8 cellular contexts compared by ENCODE assay signal in the genomic region with DNA sequence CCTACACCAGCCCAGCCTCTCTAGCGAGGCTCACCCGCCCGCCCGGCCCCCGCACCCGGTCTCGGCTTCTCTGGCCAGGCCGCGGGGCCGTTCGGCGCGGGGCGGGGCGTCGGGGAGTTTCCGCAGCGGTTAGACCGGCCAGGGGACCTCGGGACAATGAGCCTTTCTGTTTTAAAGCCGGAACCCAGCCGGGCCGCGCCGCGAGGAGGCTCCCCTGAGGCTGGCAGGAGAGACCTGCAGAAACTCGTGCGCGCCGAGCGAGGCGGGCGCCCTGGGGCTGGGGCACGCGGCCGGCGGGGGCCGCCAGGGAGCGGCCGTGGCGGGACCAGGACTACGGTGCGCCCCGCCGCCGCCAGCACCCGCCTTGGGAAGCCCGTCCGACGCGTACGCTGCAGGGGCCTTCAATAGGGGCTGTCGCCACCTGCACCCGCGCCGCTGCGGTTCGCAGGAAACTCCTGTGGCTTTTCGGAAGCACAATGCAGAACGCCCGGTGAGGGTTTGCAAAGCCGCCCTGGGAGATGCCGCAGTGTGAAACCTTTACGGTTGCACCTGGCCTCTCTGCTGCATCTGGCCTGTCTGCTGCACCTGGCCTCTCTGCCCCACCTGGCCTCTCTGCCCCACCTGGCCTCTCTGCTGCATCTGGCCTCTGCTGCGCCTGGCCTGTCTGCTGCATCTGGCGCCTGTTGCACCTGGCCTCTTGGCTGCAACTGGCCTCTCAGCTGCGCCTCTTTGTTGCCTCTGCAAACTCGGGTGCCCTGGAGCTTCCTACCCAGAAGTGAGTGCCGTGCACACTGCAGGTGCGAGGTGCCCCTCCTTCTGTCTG.
DNase-seq lines count a peak whose midpoint lies in the region; ATAC-seq and TF ChIP-seq lines count a peak whose summit lies in the region.

No MANE protein-coding gene starts in this region.

- DNase-seq in AG09309 (ENCODE audit: low read depth) (no peak), NCI-H69 (lab: John Stamatoyannopoulos, UW) (peak; percentile 75), fibroblast of lung (ENCODE audit: low read depth in 2 of 2) (peak; percentile 15 to 37), natural killer cell (peak; percentile 53)
- DNase-seq in activated T-cell treated with anti-CD3 and anti-CD28 coated beads, Interleukin-2, amount 50 U/mL, for 1 hour: peak; percentile 69

- ATAC-seq in GM19023 (IDR thresholded peaks at IDR 0.05; ENCODE audit: unreplicated experiment) (peak; percentile 83), HG03159 (IDR thresholded peaks at IDR 0.05; ENCODE audit: unreplicated experiment) (peak; percentile 78), natural killer cell (peak; percentile 68 to 81 (median 77))

- no peaks in the 10 kb centered on the region for H4K20me1 ChIP-seq in fibroblast of lung (ENCODE audit: control insufficient read depth, extremely low read depth, insufficient read depth, low read length)

- peaks cover 0 to 8% of the 10 kb centered on the region in 2 donors for H3K27me3 Mint-ChIP-seq in natural killer cell (ENCODE audit: low read depth in 2 of 2)

- peak overlapping the region in 1 of 2 donors; percentile 75 for H3K27ac Mint-ChIP-seq in natural killer cell

- H3K9me3 Mint-ChIP-seq in natural killer cell: no peaks in the 10 kb centered on the region

- H3K36me3 Mint-ChIP-seq in natural killer cell: no peaks in the 10 kb centered on the region

- peaks cover 15 to 16% of the 10 kb centered on the region in 2 donors for H3K4me1 Mint-ChIP-seq in natural killer cell

- intact Hi-C loops in natural killer cell (cut with micrococcal nuclease): no loop called here

- H3K9me3 ChIP-seq in fibroblast of lung (ENCODE audit: control insufficient read depth, insufficient read depth, low read depth, low read length) (no peaks in the 10 kb centered on the region), thymus (ENCODE audit: control insufficient read depth) (peaks cover 10% of the 10 kb centered on the region)

- no peaks in the 10 kb centered on the region for H3K4me1 ChIP-seq in fibroblast of lung (ENCODE audit: control insufficient read depth, extremely low read depth, insufficient read depth, low read length)
- no peaks in the 10 kb centered on the region for H3K4me1 ChIP-seq in thymus (ENCODE audit: control insufficient read depth, insufficient read depth, low read length)

- H3K4me3 Mint-ChIP-seq in natural killer cell: peak overlapping the region; percentile 93

- peak overlapping the region; percentile 50 for H3K9ac ChIP-seq in fibroblast of lung (ENCODE audit: insufficient read depth, low read length)

- TF ChIP-seq CTCF in AG09309 (IDR thresholded peaks at IDR 0.05; ENCODE audit: control insufficient read depth, insufficient read depth, low read depth, low read length, missing control alignments) (no peak), fibroblast of lung (conservative IDR thresholded peaks at IDR 0.05 in 1 of 2, IDR thresholded peaks at IDR 0.05 in 1 of 2; ENCODE audit: low read depth in 1 of 2, low read length in 2 of 2) (no peak), natural killer cell (IDR thresholded peaks at IDR 0.05) (no peak)

- H3K4me3 ChIP-seq in AG09309 (ENCODE audit: control insufficient read depth, low read depth, low read length): peak overlapping the region; percentile 42
- H3K4me3 ChIP-seq in fibroblast of lung (replicated peaks in 1 of 4; ENCODE audit: control extremely low read depth in 1 of 4, insufficient read depth in 1 of 4, low read depth in 3 of 4, low read length in 4 of 4): peak overlapping the region; percentile 19 to 57 (median 46)
- H3K4me3 ChIP-seq in thymus (ENCODE audit: low read length): peak overlapping the region; percentile 54

- H3K4me2 ChIP-seq in fibroblast of lung (ENCODE audit: extremely low read depth, insufficient read depth, low read length): peak overlapping the region; percentile 71

- H2AFZ ChIP-seq in fibroblast of lung (ENCODE audit: low read length): peak overlapping the region; percentile 41

- no peaks in the 10 kb centered on the region for H3K27me3 ChIP-seq in fibroblast of lung (ENCODE audit: control insufficient read depth, insufficient read depth, low read length)
- H3K27me3 ChIP-seq in thymus (ENCODE audit: control insufficient read depth, insufficient read depth): peaks cover 8% of the 10 kb centered on the region

- no peaks in the 10 kb centered on the region for H3K79me2 ChIP-seq in fibroblast of lung (ENCODE audit: control insufficient read depth, insufficient read depth, low read length)

- H3K27ac ChIP-seq in fibroblast of lung (ENCODE audit: insufficient read depth, low read length) (no peak overlapping the region), thymus (ENCODE audit: low read depth) (peak overlapping the region; percentile 86)

- WGBS in thymus: 2% methylated on average over 70 of the region's 70 CpGs

- H3K36me3 ChIP-seq in fibroblast of lung (ENCODE audit: control insufficient read depth, insufficient read depth, low read length) (no peaks in the 10 kb centered on the region), thymus (ENCODE audit: control insufficient read depth, insufficient read depth) (no peaks in the 10 kb centered on the region)
